3 cellular contexts compared by ENCODE assay signal in the genomic region with DNA sequence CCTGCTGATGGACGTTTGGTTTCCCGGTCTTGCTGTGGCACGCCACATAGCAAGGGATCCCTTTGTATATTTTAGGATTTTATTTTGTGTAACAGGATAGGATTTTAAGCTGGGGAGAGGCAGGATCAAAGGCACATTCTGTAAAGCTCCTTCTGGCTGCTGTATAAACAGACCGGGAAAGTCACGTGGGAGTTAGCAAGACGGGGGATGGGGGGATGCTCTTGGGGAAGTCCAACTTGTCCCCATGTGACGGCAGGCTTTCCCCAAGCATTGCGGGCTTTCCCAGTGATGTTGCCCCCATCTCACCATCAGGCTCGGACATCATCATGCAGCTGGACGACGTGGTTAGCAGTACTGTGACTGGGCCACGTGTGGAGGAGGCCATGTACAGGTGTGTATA.
A peak's percentile ranks its signal among the peaks of the same experiment; 100 is the strongest.
TF ChIP-seq lines count a peak whose summit lies in the region.

No MANE protein-coding gene starts in this region.

TF ChIP-seq in HEK293, 187 proteins besides CTCF, POLR2A, EP300 and RAD21:
- TF ChIP-seq TCF7L2 (IDR thresholded peaks at IDR 0.05; ENCODE audit: borderline replicate concordance, low read depth, low read length) (peak; percentile 52; the same call in 1 of the 2 replicates), ZFHX2 (tag by site-specific recombination; conservative IDR thresholded peaks at IDR 0.05) (0 out of 2 replicates have a peak, but pooled peaks have one; percentile 9), ZNF221 (tag by site-specific recombination; IDR thresholded peaks at IDR 0.05; ENCODE audit: borderline replicate concordance) (no peak), OSR2 (tag by site-specific recombination; IDR thresholded peaks at IDR 0.05) (0 out of 2 replicates have a peak, but pooled peaks have one; percentile 13)

TF ChIP-seq in GM12878, 131 proteins besides CTCF, POLR2A, EP300 and RAD21 (continues in another document):
- TF ChIP-seq ASH2L (IDR thresholded peaks at IDR 0.05; ENCODE audit: borderline replicate concordance, low read depth) (no peak), NRF1 (conservative IDR thresholded peaks at IDR 0.05; ENCODE audit: low read depth, low read length) (no peak), RELA (IDR thresholded peaks at IDR 0.05; ENCODE audit: borderline replicate concordance, partially characterized antibody) (peak; percentile 24), KLF5 (IDR thresholded peaks at IDR 0.05; ENCODE audit: partially characterized antibody) (no peak), RAD51 (IDR thresholded peaks at IDR 0.05) (peak; percentile 69), NFIC (IDR thresholded peaks at IDR 0.05; ENCODE audit: low read depth, low read length) (no peak), USF1 (IDR thresholded peaks at IDR 0.05; ENCODE audit: borderline replicate concordance, extremely low read length, insufficient read depth, low read depth, low read length) (peak; percentile 39), HCFC1 (IDR thresholded peaks at IDR 0.05; ENCODE audit: low read length) (no peak), ETV6 (conservative IDR thresholded peaks at IDR 0.05 in 1 of 2, IDR thresholded peaks at IDR 0.05 in 1 of 2; ENCODE audit: borderline replicate concordance in 1 of 2, low read depth in 1 of 2) (no peak), MXI1 (IDR thresholded peaks at IDR 0.05; ENCODE audit: low read depth, low read length) (no peak), ZBTB40 (IDR thresholded peaks at IDR 0.05; ENCODE audit: borderline replicate concordance) (no peak), RUNX3 (IDR thresholded peaks at IDR 0.05; ENCODE audit: low read length) (no peak; the same call in 1 of the 2 replicates), FOXM1 (IDR thresholded peaks at IDR 0.05; ENCODE audit: low read depth, low read length) (no peak), POLR2AphosphoS2 (IDR thresholded peaks at IDR 0.05; ENCODE audit: low read depth, low read length) (no peak), CREM (IDR thresholded peaks at IDR 0.05; ENCODE audit: low read depth) (no peak), SKIL (IDR thresholded peaks at IDR 0.05; ENCODE audit: low read depth, poor library complexity, severe bottlenecking) (no peak), CREB1 (IDR thresholded peaks at IDR 0.05; ENCODE audit: low read depth) (peak; percentile 53; the same call in 1 of the 2 replicates)
- TF ChIP-seq, protein P1, sequence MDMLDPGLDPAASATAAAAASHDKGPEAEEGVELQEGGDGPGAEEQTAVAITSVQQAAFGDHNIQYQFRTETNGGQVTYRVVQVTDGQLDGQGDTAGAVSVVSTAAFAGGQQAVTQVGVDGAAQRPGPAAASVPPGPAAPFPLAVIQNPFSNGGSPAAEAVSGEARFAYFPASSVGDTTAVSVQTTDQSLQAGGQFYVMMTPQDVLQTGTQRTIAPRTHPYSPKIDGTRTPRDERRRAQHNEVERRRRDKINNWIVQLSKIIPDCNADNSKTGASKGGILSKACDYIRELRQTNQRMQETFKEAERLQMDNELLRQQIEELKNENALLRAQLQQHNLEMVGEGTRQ (IDR thresholded peaks at IDR 0.05; ENCODE audit: borderline replicate concordance, low read depth, low read length), result peak; percentile 22; the same call in 1 of the 2 replicates
- TF ChIP-seq, protein P2, sequence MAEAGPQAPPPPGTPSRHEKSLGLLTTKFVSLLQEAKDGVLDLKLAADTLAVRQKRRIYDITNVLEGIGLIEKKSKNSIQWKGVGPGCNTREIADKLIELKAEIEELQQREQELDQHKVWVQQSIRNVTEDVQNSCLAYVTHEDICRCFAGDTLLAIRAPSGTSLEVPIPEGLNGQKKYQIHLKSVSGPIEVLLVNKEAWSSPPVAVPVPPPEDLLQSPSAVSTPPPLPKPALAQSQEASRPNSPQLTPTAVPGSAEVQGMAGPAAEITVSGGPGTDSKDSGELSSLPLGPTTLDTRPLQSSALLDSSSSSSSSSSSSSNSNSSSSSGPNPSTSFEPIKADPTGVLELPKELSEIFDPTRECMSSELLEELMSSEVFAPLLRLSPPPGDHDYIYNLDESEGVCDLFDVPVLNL (IDR thresholded peaks at IDR 0.05; ENCODE audit: low read depth, low read length), result no peak

TF ChIP-seq in GM23338, 12 proteins besides CTCF, POLR2A, EP300 and RAD21:
- TF ChIP-seq POLR2AphosphoS5 (IDR thresholded peaks at IDR 0.05; ENCODE audit: low read depth) (no peak), EZH2 (IDR thresholded peaks at IDR 0.05; ENCODE audit: low read depth, unreplicated experiment) (no peak), ZNF462 (CRISPR knock-in tag; IDR thresholded peaks at IDR 0.05) (no peak), CREB1 (CRISPR knock-in tag; IDR thresholded peaks at IDR 0.05; ENCODE audit: low read depth) (no peak), ZNF331 (CRISPR knock-in tag; IDR thresholded peaks at IDR 0.05; ENCODE audit: low read depth) (no peak), NANOG (IDR thresholded peaks at IDR 0.05; ENCODE audit: borderline replicate concordance) (no peak), STAT1 (IDR thresholded peaks at IDR 0.05; ENCODE audit: unreplicated experiment) (no peak), ZNF114 (CRISPR knock-in tag; IDR thresholded peaks at IDR 0.05) (no peak), EZH2phosphoT487 (IDR thresholded peaks at IDR 0.05; ENCODE audit: unreplicated experiment) (no peak), JUNB (IDR thresholded peaks at IDR 0.05; ENCODE audit: unreplicated experiment) (no peak)
- TF ChIP-seq, protein P3, sequence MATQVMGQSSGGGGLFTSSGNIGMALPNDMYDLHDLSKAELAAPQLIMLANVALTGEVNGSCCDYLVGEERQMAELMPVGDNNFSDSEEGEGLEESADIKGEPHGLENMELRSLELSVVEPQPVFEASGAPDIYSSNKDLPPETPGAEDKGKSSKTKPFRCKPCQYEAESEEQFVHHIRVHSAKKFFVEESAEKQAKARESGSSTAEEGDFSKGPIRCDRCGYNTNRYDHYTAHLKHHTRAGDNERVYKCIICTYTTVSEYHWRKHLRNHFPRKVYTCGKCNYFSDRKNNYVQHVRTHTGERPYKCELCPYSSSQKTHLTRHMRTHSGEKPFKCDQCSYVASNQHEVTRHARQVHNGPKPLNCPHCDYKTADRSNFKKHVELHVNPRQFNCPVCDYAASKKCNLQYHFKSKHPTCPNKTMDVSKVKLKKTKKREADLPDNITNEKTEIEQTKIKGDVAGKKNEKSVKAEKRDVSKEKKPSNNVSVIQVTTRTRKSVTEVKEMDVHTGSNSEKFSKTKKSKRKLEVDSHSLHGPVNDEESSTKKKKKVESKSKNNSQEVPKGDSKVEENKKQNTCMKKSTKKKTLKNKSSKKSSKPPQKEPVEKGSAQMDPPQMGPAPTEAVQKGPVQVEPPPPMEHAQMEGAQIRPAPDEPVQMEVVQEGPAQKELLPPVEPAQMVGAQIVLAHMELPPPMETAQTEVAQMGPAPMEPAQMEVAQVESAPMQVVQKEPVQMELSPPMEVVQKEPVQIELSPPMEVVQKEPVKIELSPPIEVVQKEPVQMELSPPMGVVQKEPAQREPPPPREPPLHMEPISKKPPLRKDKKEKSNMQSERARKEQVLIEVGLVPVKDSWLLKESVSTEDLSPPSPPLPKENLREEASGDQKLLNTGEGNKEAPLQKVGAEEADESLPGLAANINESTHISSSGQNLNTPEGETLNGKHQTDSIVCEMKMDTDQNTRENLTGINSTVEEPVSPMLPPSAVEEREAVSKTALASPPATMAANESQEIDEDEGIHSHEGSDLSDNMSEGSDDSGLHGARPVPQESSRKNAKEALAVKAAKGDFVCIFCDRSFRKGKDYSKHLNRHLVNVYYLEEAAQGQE (IDR thresholded peaks at IDR 0.05; ENCODE audit: unreplicated experiment), result no peak
- TF ChIP-seq, protein P4, sequence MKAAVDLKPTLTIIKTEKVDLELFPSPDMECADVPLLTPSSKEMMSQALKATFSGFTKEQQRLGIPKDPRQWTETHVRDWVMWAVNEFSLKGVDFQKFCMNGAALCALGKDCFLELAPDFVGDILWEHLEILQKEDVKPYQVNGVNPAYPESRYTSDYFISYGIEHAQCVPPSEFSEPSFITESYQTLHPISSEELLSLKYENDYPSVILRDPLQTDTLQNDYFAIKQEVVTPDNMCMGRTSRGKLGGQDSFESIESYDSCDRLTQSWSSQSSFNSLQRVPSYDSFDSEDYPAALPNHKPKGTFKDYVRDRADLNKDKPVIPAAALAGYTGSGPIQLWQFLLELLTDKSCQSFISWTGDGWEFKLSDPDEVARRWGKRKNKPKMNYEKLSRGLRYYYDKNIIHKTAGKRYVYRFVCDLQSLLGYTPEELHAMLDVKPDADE (IDR thresholded peaks at IDR 0.05), result no peak
